26 cellular contexts compared by ENCODE assay signal in the genomic region with DNA sequence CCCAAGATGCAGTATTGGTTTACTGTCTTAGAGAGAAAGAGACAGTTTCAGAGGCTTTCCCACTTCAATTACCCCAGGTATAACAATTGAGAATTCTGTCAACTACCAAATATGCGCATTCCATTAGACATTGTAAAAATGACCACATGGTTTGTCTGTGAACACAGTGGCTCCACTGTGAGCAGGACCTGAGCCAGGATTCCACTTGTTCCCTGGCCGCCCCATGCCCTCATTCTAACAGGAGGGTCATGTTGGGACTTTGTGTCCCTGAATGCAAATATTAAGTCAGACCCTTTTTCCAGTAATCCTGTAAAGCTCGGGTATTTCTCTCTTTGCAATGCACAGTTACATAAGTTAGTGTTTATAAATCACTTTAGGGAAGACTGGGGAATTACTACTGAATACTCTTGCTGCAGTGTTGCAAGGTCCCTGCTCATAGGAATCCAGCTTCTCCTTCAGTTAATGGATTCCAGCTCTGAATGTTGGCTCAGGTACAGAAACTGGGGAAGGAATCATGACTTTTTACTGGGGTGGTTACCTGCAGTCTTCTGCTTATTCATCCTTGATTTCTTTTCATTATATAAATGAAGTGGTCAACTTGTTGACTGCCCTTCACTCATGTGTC.
DNase-seq lines count a peak whose midpoint lies in the region; ATAC-seq, FAIRE-seq and TF ChIP-seq lines count a peak whose summit lies in the region.
"Had no signal": no experiment of that assay in that cellular context is flagged by ENCODE, and none has a peak within 500 bp of the region (broad histone marks: within the 10 kb centered on the region; RNA-seq: fewer than 3 reads in every experiment).

No MANE protein-coding gene starts in this region.

- TF ChIP-seq CTCF in PC-3 (conservative IDR thresholded peaks at IDR 0.05; ENCODE audit: low read depth, low read length): no peak
- no peak for TF ChIP-seq CTCF in retinal pigment epithelial cell (conservative IDR thresholded peaks at IDR 0.05; ENCODE audit: low read depth, low read length)
- TF ChIP-seq CTCF in kidney (IDR thresholded peaks at IDR 0.05; ENCODE audit: borderline replicate concordance, extremely low read depth, insufficient read depth): no peak

- DNase-seq in GM03348 (ENCODE audit: low spot score): peak; percentile 44
- peak; percentile 1 for DNase-seq in PC-3
- peak; percentile 45 for DNase-seq in fibroblast of gingiva (ENCODE audit: low read depth)
- peak; percentile 13 for DNase-seq in retinal pigment epithelial cell (ENCODE audit: low read depth)
- DNase-seq in kidney: no peak
- no peak for DNase-seq in amniotic stem cell (lab: John Stamatoyannopoulos, UW)
- no peak for DNase-seq in activated naive CD8-positive, alpha-beta T cell treated with anti-CD3 and anti-CD28 coated beads for 36 hours
- no peak for DNase-seq in AML-193 (lab: John Stamatoyannopoulos, UW)
- DNase-seq: activated CD4-positive, alpha-beta T cell treated with anti-CD3 and anti-CD28 coated beads, Interleukin-2, amount 50 U/mL, for 48 hours; activated naive CD4-positive, alpha-beta T cell treated with anti-CD3 and anti-CD28 coated beads, Interleukin-2, amount 10 ng/mL, durations not matched to agents 7 days and 5 days; anterior cingulate cortex; caudate nucleus; CD4-positive, alpha-beta T cell; glutamatergic neuron; islet precursor cell; midbrain; naive thymus-derived CD4-positive, alpha-beta T cell; NCI-H1436 treated with DMSO at 0.1 percent for 48 hours; NCI-H774; nucleus accumbens; SJCRH30; stimulated activated CD4-positive, alpha-beta T cell treated with anti-CD3 and anti-CD28 coated beads, Interleukin-2, amount 100 ng/mL, for 48 hours; substantia nigra; upper lobe of right lung had no signal

- CTCF ChIA-PET in PC-3 (lab: Charles Lee): no interaction called here

- no peaks in the 10 kb centered on the region for H4K20me1 ChIP-seq in PC-3 (ENCODE audit: low read length)

- no peak overlapping the region for H3K4me3 ChIP-seq in PC-3 (ENCODE audit: low read length)
- no peak overlapping the region for H3K4me3 ChIP-seq in retinal pigment epithelial cell (ENCODE audit: low read length)
- no peak overlapping the region for H3K4me3 ChIP-seq in kidney (ENCODE audit: low read length in 2 of 2)
- H3K4me3 ChIP-seq: right atrium auricular region, SJCRH30, upper lobe of right lung had no signal

- no peaks in the 10 kb centered on the region for H3K9me3 Mint-ChIP-seq in activated naive CD8-positive, alpha-beta T cell treated with anti-CD3 and anti-CD28 coated beads for 36 hours
- H3K9me3 Mint-ChIP-seq: CD4-positive, alpha-beta T cell had no signal

- H3K4me1 Mint-ChIP-seq in activated naive CD8-positive, alpha-beta T cell treated with anti-CD3 and anti-CD28 coated beads for 36 hours: no peaks in the 10 kb centered on the region
- H3K4me1 Mint-ChIP-seq: activated naive CD4-positive, alpha-beta T cell treated with anti-CD3 and anti-CD28 coated beads, Interleukin-2, amount 10 ng/mL, durations not matched to agents 7 days and 5 days; naive thymus-derived CD4-positive, alpha-beta T cell had no signal

- H3K4me1 ChIP-seq in PC-3 (ENCODE audit: insufficient read depth, low read length) (no peaks in the 10 kb centered on the region), kidney (ENCODE audit: control insufficient read depth in 1 of 2, insufficient read depth in 1 of 2, low read depth in 1 of 2, low read length in 2 of 2) (no peaks in the 10 kb centered on the region)
- H3K4me1 ChIP-seq: right atrium auricular region, SJCRH30, upper lobe of right lung had no signal

- H3F3A ChIP-seq in PC-3 (ENCODE audit: low read length, unreplicated experiment): no peaks in the 10 kb centered on the region

- FAIRE-seq in kidney (lab: Jason Lieb, UNC): no peak
- FAIRE-seq: TTC549 had no signal

- POLR2A ChIA-PET in PC-3 (lab: Charles Lee; ENCODE audit: unreplicated experiment): no interaction called here

- no peak overlapping the region for H3K9ac ChIP-seq in PC-3 (ENCODE audit: low read length)
- H3K9ac ChIP-seq in kidney (ENCODE audit: low read length in 2 of 2): no peak overlapping the region

- H3K4me2 ChIP-seq in PC-3 (ENCODE audit: low read length): no peak overlapping the region

- no peaks in the 10 kb centered on the region for H3K79me2 ChIP-seq in PC-3 (ENCODE audit: low read length)

- BruUV-seq in PC-3 (replicated peaks; lab: Mats Ljungman, UMichigan): no TSS peak

- intact Hi-C loops in PC-3 (cut with micrococcal nuclease): no loop called here
- intact Hi-C loops in kidney (cut with DNase I): no loop called here

- H3K9me2 ChIP-seq in PC-3 (replicated peaks; ENCODE audit: low read length): no peaks in the 10 kb centered on the region

- no peaks in the 10 kb centered on the region for H3K36me3 Mint-ChIP-seq in activated naive CD8-positive, alpha-beta T cell treated with anti-CD3 and anti-CD28 coated beads for 36 hours
- H3K36me3 Mint-ChIP-seq: activated naive CD4-positive, alpha-beta T cell treated with anti-CD3 and anti-CD28 coated beads, Interleukin-2, amount 10 ng/mL, durations not matched to agents 7 days and 5 days; naive thymus-derived CD4-positive, alpha-beta T cell had no signal

- H3K9me3 ChIP-seq in PC-3 (ENCODE audit: low read length): no peaks in the 10 kb centered on the region
- no peaks in the 10 kb centered on the region for H3K9me3 ChIP-seq in kidney (ENCODE audit: control insufficient read depth in 1 of 2, low read length in 2 of 2)
- H3K9me3 ChIP-seq: right atrium auricular region, SJCRH30, upper lobe of right lung had no signal

- no peaks in the 10 kb centered on the region for H3K27me3 Mint-ChIP-seq in activated naive CD8-positive, alpha-beta T cell treated with anti-CD3 and anti-CD28 coated beads for 36 hours
- H3K27me3 Mint-ChIP-seq: activated naive CD4-positive, alpha-beta T cell treated with anti-CD3 and anti-CD28 coated beads, Interleukin-2, amount 10 ng/mL, durations not matched to agents 7 days and 5 days; CD4-positive, alpha-beta T cell; naive thymus-derived CD4-positive, alpha-beta T cell had no signal

- H3K36me3 ChIP-seq in PC-3 (ENCODE audit: low read depth, low read length): no peaks in the 10 kb centered on the region
- no peaks in the 10 kb centered on the region for H3K36me3 ChIP-seq in kidney (ENCODE audit: control insufficient read depth in 1 of 2, insufficient read depth in 2 of 2, low read length in 2 of 2)
- H3K36me3 ChIP-seq: right atrium auricular region, SJCRH30, upper lobe of right lung had no signal

- H2AFZ ChIP-seq in PC-3 (ENCODE audit: low read length): no peak overlapping the region

- no peak overlapping the region for H3K4me3 Mint-ChIP-seq in activated naive CD8-positive, alpha-beta T cell treated with anti-CD3 and anti-CD28 coated beads for 36 hours
- H3K4me3 Mint-ChIP-seq: activated naive CD4-positive, alpha-beta T cell treated with anti-CD3 and anti-CD28 coated beads, Interleukin-2, amount 10 ng/mL, durations not matched to agents 7 days and 5 days; CD4-positive, alpha-beta T cell; naive thymus-derived CD4-positive, alpha-beta T cell had no signal

- H3K27ac ChIP-seq in PC-3 (ENCODE audit: low read length): no peak overlapping the region
- H3K27ac ChIP-seq in kidney (ENCODE audit: low read depth in 2 of 2, low read length in 2 of 2): no peak overlapping the region
- H3K27ac ChIP-seq: right atrium auricular region, SJCRH30, upper lobe of right lung had no signal

- H3K27me3 ChIP-seq in PC-3 (ENCODE audit: low read length): no peaks in the 10 kb centered on the region
- H3K27me3 ChIP-seq: right atrium auricular region, SJCRH30, upper lobe of right lung had no signal

- H3K27ac Mint-ChIP-seq in activated naive CD8-positive, alpha-beta T cell treated with anti-CD3 and anti-CD28 coated beads for 36 hours: no peak overlapping the region
- H3K27ac Mint-ChIP-seq: activated naive CD4-positive, alpha-beta T cell treated with anti-CD3 and anti-CD28 coated beads, Interleukin-2, amount 10 ng/mL, durations not matched to agents 7 days and 5 days; CD4-positive, alpha-beta T cell; naive thymus-derived CD4-positive, alpha-beta T cell had no signal

- no peak for ATAC-seq in PC-3
- ATAC-seq: naive thymus-derived CD4-positive, alpha-beta T cell; upper lobe of right lung had no signal

Comparison
In these comparisons a context has a peak if more than half of its experiments do, and no peak if none do; other contexts are left out.
1. DNase-seq: peak in GM03348 (single experiment), PC-3 (single experiment), fibroblast of gingiva (single experiment) and retinal pigment epithelial cell (single experiment); none in kidney (single experiment), amniotic stem cell (single experiment), activated naive CD8-positive, alpha-beta T cell treated with anti-CD3 and anti-CD28 coated beads for 36 hours (single experiment) and AML-193 (0 of 2).